ENCODE assay signal across 8 cellular contexts in genomic region chr17:30379303-30380105, GRCh38. TPM values are rescaled to one million over a fixed set of nuclear protein-coding genes. Genes with fewer than 3 reads are reported as not detected.
DNase-seq lines count a peak whose midpoint lies in the region; ATAC-seq, FAIRE-seq and TF ChIP-seq lines count a peak whose summit lies in the region.

No MANE protein-coding gene starts in this region.

- BruUV-seq in endothelial cell of umbilical vein (replicated peaks; lab: Mats Ljungman, UMichigan): no TSS peak

- H3K9me3 Mint-ChIP-seq in activated CD4-positive, alpha-beta memory T cell treated with anti-CD3 and anti-CD28 coated beads, Interleukin-2, amount 10 ng/mL, durations not matched to agents 7 days and 5 days: no peaks in the 10 kb centered on the region

- H4K20me1 ChIP-seq in endothelial cell of umbilical vein (replicated peaks; ENCODE audit: control insufficient read depth, extremely low read depth, insufficient read depth, low read length): peaks cover 4% of the 10 kb centered on the region

- H3K4me1 ChIP-seq in endothelial cell of umbilical vein (ENCODE audit: control insufficient read depth, extremely low read depth, insufficient read depth, low read length) (peaks cover 23% of the 10 kb centered on the region), muscle layer of colon (ENCODE audit: insufficient read depth, low read length) (peaks cover 19% of the 10 kb centered on the region), upper lobe of right lung (peaks cover 49% of the 10 kb centered on the region)

- H3K4me3 Mint-ChIP-seq in activated CD4-positive, alpha-beta memory T cell treated with anti-CD3 and anti-CD28 coated beads, Interleukin-2, amount 10 ng/mL, durations not matched to agents 7 days and 5 days: peak overlapping the region; percentile 80

- TF ChIP-seq POLR2A in endothelial cell of umbilical vein (IDR thresholded peaks at IDR 0.05; ENCODE audit: low read depth, low read length): no peak

- no peaks in the 10 kb centered on the region for H3K27me3 ChIP-seq in AG04450 (ENCODE audit: control insufficient read depth, insufficient read depth, low read length)
- no peaks in the 10 kb centered on the region for H3K27me3 ChIP-seq in HL-60 (ENCODE audit: insufficient read depth, poor library complexity, severe bottlenecking)
- peaks cover 0 to 2% of the 10 kb centered on the region in 2 experiments for H3K27me3 ChIP-seq in endothelial cell of umbilical vein (ENCODE audit: control insufficient read depth in 2 of 2, insufficient read depth in 2 of 2, low read length in 2 of 2)
- no peaks in the 10 kb centered on the region for H3K27me3 ChIP-seq in muscle layer of colon (ENCODE audit: control insufficient read depth in 1 of 2, insufficient read depth in 2 of 2, low read length in 2 of 2)
- no peaks in the 10 kb centered on the region for H3K27me3 ChIP-seq in upper lobe of right lung

- no peaks in the 10 kb centered on the region for H3K9me1 ChIP-seq in endothelial cell of umbilical vein (replicated peaks; ENCODE audit: control insufficient read depth, extremely low read depth, insufficient read depth, low read length)

- peak overlapping the region; percentile 40 for H3K27ac Mint-ChIP-seq in activated CD4-positive, alpha-beta memory T cell treated with anti-CD3 and anti-CD28 coated beads, Interleukin-2, amount 10 ng/mL, durations not matched to agents 7 days and 5 days

- H3K36me3 Mint-ChIP-seq in activated CD4-positive, alpha-beta memory T cell treated with anti-CD3 and anti-CD28 coated beads, Interleukin-2, amount 10 ng/mL, durations not matched to agents 7 days and 5 days (ENCODE audit: low read depth): no peaks in the 10 kb centered on the region

- peaks cover 51% of the 10 kb centered on the region for H3K4me1 Mint-ChIP-seq in activated CD4-positive, alpha-beta memory T cell treated with anti-CD3 and anti-CD28 coated beads, Interleukin-2, amount 10 ng/mL, durations not matched to agents 7 days and 5 days

- no peaks in the 10 kb centered on the region for H3K9me3 ChIP-seq in AG04450 (ENCODE audit: control insufficient read depth, insufficient read depth, low read length)
- no peaks in the 10 kb centered on the region for H3K9me3 ChIP-seq in endothelial cell of umbilical vein (replicated peaks; ENCODE audit: control insufficient read depth, insufficient read depth, low read length)
- no peaks in the 10 kb centered on the region for H3K9me3 ChIP-seq in muscle layer of colon (ENCODE audit: low read length)
- H3K9me3 ChIP-seq in upper lobe of right lung: no peaks in the 10 kb centered on the region

- peak; percentile 33 for FAIRE-seq in endothelial cell of umbilical vein (lab: Jason Lieb, UNC)

- POLR2A ChIA-PET in AG04450 (lab: Yijun Ruan, JAX) (interaction anchor here (1.0 kb wide), 1 partner anchor 39 kb away, joined by 3 read pairs; no protein-coding TSS in a partner anchor), endothelial cell of umbilical vein (lab: Charles Lee) (interaction anchor here (0.5 kb wide), 1 partner anchor 39 kb away, joined by 3 read pairs; no protein-coding TSS in a partner anchor)
- POLR2A ChIA-PET in activated CD4-positive, alpha-beta memory T cell treated with anti-CD3 and anti-CD28 coated beads, Interleukin-2, amount 10 ng/mL, durations not matched to agents 7 days and 5 days (lab: Charles Lee): interaction anchor here (0.9 to 2.5 kb wide), 10 partner anchors 13 to 270 kb away, joined by 3 to 7 read pairs (median 4); partner anchors contain the start of gene NSRP1

- peak overlapping the region; percentile 79 for H3K4me3 ChIP-seq in AG04450 (ENCODE audit: low read depth, low read length)
- peak overlapping the region; percentile 74 for H3K4me3 ChIP-seq in HL-60 (replicated peaks; ENCODE audit: insufficient read depth, low read length)
- H3K4me3 ChIP-seq in endothelial cell of umbilical vein (replicated peaks in 1 of 3; ENCODE audit: insufficient read depth in 1 of 3, low read depth in 1 of 3, low read length in 3 of 3): peak overlapping the region; percentile 36 to 92 (median 86)
- peak overlapping the region; percentile 75 to 85 for H3K4me3 ChIP-seq in muscle layer of colon (ENCODE audit: low read depth in 1 of 2, low read length in 2 of 2)
- peak overlapping the region; percentile 78 for H3K4me3 ChIP-seq in upper lobe of right lung

- H3K9ac ChIP-seq in endothelial cell of umbilical vein (replicated peaks; ENCODE audit: extremely low read depth, insufficient read depth, low read length): peak overlapping the region; percentile 51
- H3K9ac ChIP-seq in muscle layer of colon (ENCODE audit: low read length): peak overlapping the region; percentile 44

- peak overlapping the region; percentile 91 for H2AFZ ChIP-seq in endothelial cell of umbilical vein (ENCODE audit: low read depth, low read length)

- no peak overlapping the region for H3K27ac ChIP-seq in AG04450 (ENCODE audit: low read depth, low read length)
- H3K27ac ChIP-seq in HL-60 (replicated peaks): peak overlapping the region; percentile 81
- no peak overlapping the region for H3K27ac ChIP-seq in endothelial cell of umbilical vein (ENCODE audit: insufficient read depth, low read depth, low read length)
- H3K27ac ChIP-seq in muscle layer of colon (ENCODE audit: low read depth, low read length): peak overlapping the region; percentile 94
- H3K27ac ChIP-seq in upper lobe of right lung: peak overlapping the region; percentile 88

- dilution Hi-C loops in endothelial cell of umbilical vein (cut with MboI; ENCODE audit: extremely low pct_ligation_motif_present, low sequenced_read_pairs): no loop called here

- H3K36me3 ChIP-seq in endothelial cell of umbilical vein (ENCODE audit: control insufficient read depth in 2 of 2, extremely low read depth in 1 of 2, insufficient read depth in 2 of 2, low read length in 2 of 2): no peaks in the 10 kb centered on the region
- H3K36me3 ChIP-seq in muscle layer of colon (ENCODE audit: insufficient read depth, low read length): no peaks in the 10 kb centered on the region
- no peaks in the 10 kb centered on the region for H3K36me3 ChIP-seq in upper lobe of right lung

- ATAC-seq in GM19324 (IDR thresholded peaks at IDR 0.05; ENCODE audit: low FRiP score, unreplicated experiment) (peak; percentile 18), upper lobe of right lung (peak; percentile 10)

- peaks cover 12% of the 10 kb centered on the region for H3K27me3 Mint-ChIP-seq in activated CD4-positive, alpha-beta memory T cell treated with anti-CD3 and anti-CD28 coated beads, Interleukin-2, amount 10 ng/mL, durations not matched to agents 7 days and 5 days

- intact Hi-C loops in endothelial cell of umbilical vein (cut with micrococcal nuclease) (loop anchor here (2.0 to 5.0 kb wide), 2 partner anchors 39 to 98 kb away; partner anchors contain the start of gene GOSR1), upper lobe of right lung (cut with DNase I) (no loop called here)

- DNase-seq in AG04450 (ENCODE audit: low read depth, low spot score) (no peak), HL-60 (ENCODE audit: low read depth in 1 of 2, low spot score in 1 of 2) (peak in 1 of 2 experiments; percentile 23), endothelial cell of umbilical vein (ENCODE audit: low read depth, low spot score) (peak; percentile 26), upper lobe of right lung (peak; percentile 73), retina (no peak)
- DNase-seq in activated CD4-positive, alpha-beta memory T cell treated with anti-CD3 and anti-CD28 coated beads, Interleukin-2, amount 10 ng/mL, durations not matched to agents 7 days and 5 days: peak; percentile 46

- peaks cover 18% of the 10 kb centered on the region for H3K79me2 ChIP-seq in endothelial cell of umbilical vein (ENCODE audit: control insufficient read depth, insufficient read depth, low read length)

- TF ChIP-seq CTCF in AG04450 (IDR thresholded peaks at IDR 0.05; ENCODE audit: low read depth, low read length) (no peak), HL-60 (IDR thresholded peaks at IDR 0.05; ENCODE audit: insufficient read depth, low read length) (no peak), endothelial cell of umbilical vein (IDR thresholded peaks at IDR 0.05; ENCODE audit: extremely low read depth in 1 of 2, insufficient read depth in 1 of 2, low read depth in 1 of 2, low read length in 2 of 2) (no peak), upper lobe of right lung (IDR thresholded peaks at IDR 0.05) (no peak)

- CTCF ChIA-PET in AG04450 (lab: Charles Lee): interaction anchor here (2.3 kb wide), 1 partner anchor 98 kb away, joined by 12 read pairs; the partner anchor contains the start of gene GOSR1
- CTCF ChIA-PET in activated CD4-positive, alpha-beta memory T cell treated with anti-CD3 and anti-CD28 coated beads, Interleukin-2, amount 10 ng/mL, durations not matched to agents 7 days and 5 days (lab: Charles Lee): interaction anchor here (0.6 to 2.5 kb wide), 5 partner anchors 20 to 275 kb away, joined by 3 to 11 read pairs (median 6); partner anchors contain the start of gene GOSR1
- CTCF ChIA-PET in endothelial cell of umbilical vein (lab: Charles Lee): interaction anchor here (1.0 to 3.4 kb wide), 2 partner anchors 39 to 88 kb away, joined by 4 to 14 read pairs; partner anchors contain the start of gene BLMH

- H3K4me2 ChIP-seq in endothelial cell of umbilical vein (ENCODE audit: insufficient read depth, low read length): peak overlapping the region; percentile 86

RNA-seq across cellular contexts. Expression of gene CPD, which starts 0.8 kb away (rescaled TPM):
- polyA plus RNA-seq in AG04450 (2011; rRNA removed) (88.0 and 109 TPM in 2 replicates), endothelial cell of umbilical vein (15.7 and 18.3 TPM in 2 replicates)
- polyA minus RNA-seq in AG04450 (2011; rRNA and poly(A)+ RNA removed): 144 and 178 TPM in 2 replicates
- 10 to 100 TPM; 28.7 to 32.3 TPM for total RNA-seq in activated CD4-positive, alpha-beta memory T cell treated with anti-CD3 and anti-CD28 coated beads, Interleukin-2, amount 10 ng/mL, durations not matched to agents 7 days and 5 days
- total RNA-seq in endothelial cell of umbilical vein (63.6 and 68.0 TPM in 2 replicates), upper lobe of right lung (75.3 TPM)
- 17.7 and 18.7 TPM in 2 replicates for polyA plus RNA-seq in endothelial cell of umbilical vein (2011; cell fraction: cytosol; rRNA removed)
- polyA plus RNA-seq in endothelial cell of umbilical vein (2011; cell fraction: nucleus; rRNA removed): 17.7 and 19.6 TPM in 2 replicates
- polyA plus RNA-seq in endothelial cell of umbilical vein (2012): 71.2 and 75.7 TPM in 2 replicates
- 81.9 and 110 TPM in 2 replicates for polyA minus RNA-seq in endothelial cell of umbilical vein
- 36.8 TPM for polyA minus RNA-seq in endothelial cell of umbilical vein (2011; cell fraction: cytosol; rRNA and poly(A)+ RNA removed)
- 56.4 and 79.2 TPM in 2 replicates for polyA minus RNA-seq in endothelial cell of umbilical vein (2011; cell fraction: nucleus; rRNA and poly(A)+ RNA removed)

RNA-seq across cellular contexts. Expression of gene TMIGD1, which starts 45.6 kb away (rescaled TPM):
- polyA plus RNA-seq in AG04450 (2011; rRNA removed) (not detected in 2 replicates), endothelial cell of umbilical vein (not detected in 2 replicates)
- not detected in 2 replicates for polyA minus RNA-seq in AG04450 (2011; rRNA and poly(A)+ RNA removed)
- total RNA-seq in activated CD4-positive, alpha-beta memory T cell treated with anti-CD3 and anti-CD28 coated beads, Interleukin-2, amount 10 ng/mL, durations not matched to agents 7 days and 5 days: not detected
- total RNA-seq in endothelial cell of umbilical vein (not detected in 2 replicates), upper lobe of right lung (not detected)
- polyA plus RNA-seq in endothelial cell of umbilical vein (2011; cell fraction: cytosol; rRNA removed): not detected in 2 replicates
- polyA plus RNA-seq in endothelial cell of umbilical vein (2011; cell fraction: nucleus; rRNA removed): not detected in 2 replicates
- not detected in 2 replicates for polyA plus RNA-seq in endothelial cell of umbilical vein (2012)
- not detected in 2 replicates for polyA minus RNA-seq in endothelial cell of umbilical vein
- not detected for polyA minus RNA-seq in endothelial cell of umbilical vein (2011; cell fraction: cytosol; rRNA and poly(A)+ RNA removed)
- polyA minus RNA-seq in endothelial cell of umbilical vein (2011; cell fraction: nucleus; rRNA and poly(A)+ RNA removed): not detected in 2 replicates

Comparison
In these comparisons a context has a peak if more than half of its experiments do, and no peak if none do; other contexts are left out.
1. DNase-seq: peak in activated CD4-positive, alpha-beta memory T cell treated with anti-CD3 and anti-CD28 coated beads, Interleukin-2, amount 10 ng/mL, durations not matched to agents 7 days and 5 days (single experiment), endothelial cell of umbilical vein (single experiment) and upper lobe of right lung (single experiment); none in AG04450 (single experiment) and retina (single experiment).
2. H3K27ac ChIP-seq: peak in HL-60 (single experiment), muscle layer of colon (single experiment) and upper lobe of right lung (single experiment); none in AG04450 (single experiment) and endothelial cell of umbilical vein (single experiment).
3. Peak in every context shown above with its lines, with median percentiles within 50 percentile points of each other: H3K4me3 ChIP-seq.